Comparison of ENCODE assay signal across 14 cellular contexts in the genomic region with DNA sequence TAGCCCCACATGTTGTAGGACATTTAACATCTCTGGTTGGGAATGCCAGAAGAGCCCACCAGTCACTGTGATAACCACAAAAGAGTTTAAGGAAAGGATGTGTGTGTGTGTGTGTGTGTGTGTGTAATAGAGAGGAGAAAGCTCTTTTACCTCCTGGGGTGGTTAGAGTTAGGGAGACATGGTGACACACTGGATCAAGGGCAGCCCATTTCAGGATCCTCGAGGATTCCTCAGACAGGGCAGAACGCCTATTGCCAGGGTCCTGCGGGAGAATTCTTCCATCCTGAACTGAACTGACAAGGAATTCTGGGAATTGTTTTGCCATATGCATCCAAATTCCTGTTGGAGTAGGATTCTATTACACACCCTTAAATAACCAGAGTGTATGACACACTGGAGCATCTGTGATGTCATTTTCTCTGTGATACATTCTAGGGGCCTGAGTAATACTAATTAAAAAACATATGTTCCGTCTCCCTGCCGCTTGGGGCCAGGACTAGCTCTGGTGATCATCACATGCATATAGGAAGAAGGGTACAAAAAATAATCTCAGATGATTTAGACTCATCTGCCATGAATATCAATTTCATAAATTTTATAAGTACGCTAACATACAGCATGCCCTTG.
DNase-seq lines count a peak whose midpoint lies in the region; ATAC-seq, FAIRE-seq and TF ChIP-seq lines count a peak whose summit lies in the region.
"Had no signal": no experiment of that assay in that cellular context is flagged by ENCODE, and none has a peak within 500 bp of the region (broad histone marks: within the 10 kb centered on the region; RNA-seq: fewer than 3 reads in every experiment).

No MANE protein-coding gene starts in this region.

- H2AK5ac ChIP-seq in mesenchymal stem cell (ENCODE audit: low read length, severe bottlenecking): peak overlapping the region; percentile 83

- H3K9me3 ChIP-seq in mesenchymal stem cell (ENCODE audit: control insufficient read depth, low read length): no peaks in the 10 kb centered on the region
- H3K9me3 ChIP-seq in kidney (ENCODE audit: control insufficient read depth in 1 of 2, low read length in 2 of 2): no peaks in the 10 kb centered on the region
- H3K9me3 ChIP-seq: upper lobe of right lung had no signal

- in situ Hi-C loops in brain microvascular endothelial cell (cut with HindIII; ENCODE audit: low pct_ligation_motif_present, low sequenced_read_pairs): no loop called here

- H3K4me1 ChIP-seq in mesenchymal stem cell (ENCODE audit: control insufficient read depth, insufficient read depth, low read depth, low read length) (peaks cover 3% of the 10 kb centered on the region), kidney (ENCODE audit: control insufficient read depth in 1 of 2, insufficient read depth in 1 of 2, low read depth in 1 of 2, low read length in 2 of 2) (peaks cover 0 to 17% of the 10 kb centered on the region in 2 donors)
- H3K4me1 ChIP-seq: upper lobe of right lung had no signal

- no peak overlapping the region for H3K14ac ChIP-seq in mesenchymal stem cell (ENCODE audit: low read length in 2 of 2)

- H2BK120ac ChIP-seq in mesenchymal stem cell (ENCODE audit: low read depth, low read length): peak overlapping the region; percentile 27

- intact Hi-C loops in kidney (cut with DNase I): no loop called here

- peak; percentile 34 for TF ChIP-seq CTCF in brain microvascular endothelial cell (IDR thresholded peaks at IDR 0.05; ENCODE audit: low read depth, low read length, missing control alignments)
- TF ChIP-seq CTCF in kidney (IDR thresholded peaks at IDR 0.05; ENCODE audit: borderline replicate concordance, extremely low read depth, insufficient read depth): no peak

- H3K27ac ChIP-seq in brain microvascular endothelial cell (peak overlapping the region; percentile 74), mesenchymal stem cell (ENCODE audit: low read length, poor library complexity, severe bottlenecking) (peak overlapping the region; percentile 78), kidney (ENCODE audit: low read depth in 2 of 2, low read length in 2 of 2) (no peak overlapping the region)
- H3K27ac ChIP-seq: upper lobe of right lung had no signal

- H3K4me3 ChIP-seq in brain microvascular endothelial cell (ENCODE audit: low read depth, low read length) (no peak overlapping the region), mesenchymal stem cell (ENCODE audit: insufficient read depth in 1 of 2, low read depth in 1 of 2, low read length in 2 of 2) (no peak overlapping the region), kidney (ENCODE audit: low read length in 2 of 2) (no peak overlapping the region)
- H3K4me3 ChIP-seq: upper lobe of right lung had no signal

- DNase-seq in AG20443 (ENCODE audit: low spot score): peak; percentile 76
- peak; percentile 84 for DNase-seq in M059J (ENCODE audit: low read depth)
- DNase-seq in brain microvascular endothelial cell: peak; percentile 87
- DNase-seq in mesenchymal stem cell: peak; percentile 91
- no peak for DNase-seq in islet precursor cell
- DNase-seq in kidney: no peak
- no peak for DNase-seq in HuH-7.5 (ENCODE audit: low spot score)
- DNase-seq: activated CD4-positive, alpha-beta T cell treated with anti-CD3 and anti-CD28 coated beads for 1 hour; CD4-positive, alpha-beta T cell; NCI-H82; upper lobe of right lung had no signal

- no peak overlapping the region for H3K23ac ChIP-seq in mesenchymal stem cell (ENCODE audit: low read length in 2 of 2)

- H2BK12ac ChIP-seq in mesenchymal stem cell (ENCODE audit: low read length in 2 of 2): peak overlapping the region; percentile 23 to 59

- H3K18ac ChIP-seq in mesenchymal stem cell (ENCODE audit: low read depth in 1 of 2, low read length in 2 of 2): peak overlapping the region; percentile 44 to 72

- ATAC-seq in GM18520 (IDR thresholded peaks at IDR 0.05; ENCODE audit: unreplicated experiment): no peak
- ATAC-seq: activated T-helper 17 cell treated with anti-CD3 and anti-CD28 coated beads, Interleukin-2, amount 50 U/mL, for 72 hours; sciatic nerve; upper lobe of right lung had no signal

- 43% methylated on average over 5 of the region's 6 CpGs for WGBS in mesenchymal stem cell

- no peak overlapping the region for H2AFZ ChIP-seq in mesenchymal stem cell (ENCODE audit: low read depth, low read length)

- H2BK5ac ChIP-seq in mesenchymal stem cell (ENCODE audit: low read depth, low read length, poor library complexity, severe bottlenecking): no peak overlapping the region

- H4K91ac ChIP-seq in mesenchymal stem cell (ENCODE audit: low read length): no peak overlapping the region

- H3K4me2 ChIP-seq in mesenchymal stem cell (ENCODE audit: low read length, poor library complexity, severe bottlenecking): no peak overlapping the region

- no peak overlapping the region for H4K8ac ChIP-seq in mesenchymal stem cell (ENCODE audit: low read length)

- H3K9ac ChIP-seq in mesenchymal stem cell (ENCODE audit: low read length): peak overlapping the region; percentile 67
- no peak overlapping the region for H3K9ac ChIP-seq in kidney (ENCODE audit: low read length in 2 of 2)

- H3K36me3 ChIP-seq in brain microvascular endothelial cell (replicated peaks) (no peaks in the 10 kb centered on the region), mesenchymal stem cell (ENCODE audit: control insufficient read depth in 1 of 2, insufficient read depth in 2 of 2, low read depth in 1 of 2, low read length in 2 of 2) (no peaks in the 10 kb centered on the region), kidney (ENCODE audit: control insufficient read depth in 1 of 2, insufficient read depth in 2 of 2, low read length in 2 of 2) (no peaks in the 10 kb centered on the region)
- H3K36me3 ChIP-seq: upper lobe of right lung had no signal

- FAIRE-seq in kidney (lab: Jason Lieb, UNC): no peak

- H3K79me1 ChIP-seq in mesenchymal stem cell (replicated peaks; ENCODE audit: low read length, poor library complexity, severe bottlenecking): no peaks in the 10 kb centered on the region

- H3K4ac ChIP-seq in mesenchymal stem cell (ENCODE audit: low read depth in 1 of 2, low read length in 2 of 2): peak overlapping the region in 1 of 2 experiments; percentile 22

- no peak overlapping the region for H2BK15ac ChIP-seq in mesenchymal stem cell (ENCODE audit: low read depth, poor library complexity, severe bottlenecking)

- no peaks in the 10 kb centered on the region for H3K27me3 ChIP-seq in brain microvascular endothelial cell (replicated peaks)
- no peaks in the 10 kb centered on the region for H3K27me3 ChIP-seq in mesenchymal stem cell (ENCODE audit: control insufficient read depth in 1 of 2, insufficient read depth in 1 of 2, low read length in 2 of 2)
- H3K27me3 ChIP-seq: upper lobe of right lung had no signal

Comparison
In these comparisons a context has a peak if more than half of its experiments do, and no peak if none do; other contexts are left out.
1. DNase-seq: peak in AG20443 (single experiment), M059J (single experiment), brain microvascular endothelial cell (single experiment) and mesenchymal stem cell (single experiment); none in islet precursor cell (single experiment), kidney (single experiment) and HuH-7.5 (single experiment).
2. H3K27ac ChIP-seq: peak in brain microvascular endothelial cell (single experiment) and mesenchymal stem cell (single experiment); none in kidney (0 of 2).